In the genomic region with DNA sequence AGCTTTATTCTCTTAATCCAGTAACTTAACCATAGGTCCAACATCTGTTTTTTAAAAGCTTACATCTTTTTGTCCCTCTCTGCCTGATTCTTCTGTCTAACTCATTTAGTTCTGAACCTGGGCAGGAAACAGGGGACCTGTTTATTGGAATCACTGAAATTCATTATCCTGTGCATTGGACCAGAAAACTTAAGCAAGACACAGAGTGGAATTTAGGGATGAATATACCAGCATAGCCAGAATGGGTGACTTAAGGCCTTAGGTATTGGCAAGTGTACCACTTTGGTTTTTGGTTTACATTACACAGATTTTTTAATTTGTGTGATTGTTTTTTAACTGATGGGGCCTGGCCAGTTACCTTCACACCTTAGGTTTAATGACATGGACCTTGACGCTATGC, we compare ENCODE assay signal across 36 cellular contexts.
"Had no signal": no experiment of that assay in that cellular context is flagged by ENCODE, and none has a peak within 500 bp of the region (broad histone marks: within the 10 kb centered on the region; RNA-seq: fewer than 3 reads in every experiment).

No MANE protein-coding gene starts in this region.

- H3K27ac Mint-ChIP-seq: activated B cell treated with CpG ODN at 0.5 μM for 24 hours; activated CD4-positive, alpha-beta memory T cell treated with anti-CD3 and anti-CD28 coated beads for 36 hours; activated naive CD4-positive, alpha-beta T cell treated with anti-CD3 and anti-CD28 coated beads for 36 hours; activated naive CD4-positive, alpha-beta T cell treated with anti-CD3 and anti-CD28 coated beads, Interleukin-2, amount 50 U/mL, for 72 hours; activated T-helper 1 cell treated with anti-CD3 and anti-CD28 coated beads, Interleukin-12 subunit alpha, Interleukin-12 subunit beta, Interleukin-2, Interleukin-4 antibody, amounts not matched to agents 30 ng/mL and 10 ng/mL and 1 ng/mL, durations not matched to agents 14 hours and 24 hours and 36 hours had no signal

- H3K9me3 Mint-ChIP-seq: activated B cell treated with CpG ODN at 0.5 μM for 24 hours; activated CD4-positive, alpha-beta memory T cell treated with anti-CD3 and anti-CD28 coated beads for 36 hours; activated naive CD4-positive, alpha-beta T cell treated with anti-CD3 and anti-CD28 coated beads for 36 hours; activated naive CD4-positive, alpha-beta T cell treated with anti-CD3 and anti-CD28 coated beads, Interleukin-2, amount 50 U/mL, for 72 hours; activated T-cell treated with anti-CD3 and anti-CD28 coated beads, Interleukin-2, amount 50 U/mL, for 4 hours; activated T-helper 1 cell treated with anti-CD3 and anti-CD28 coated beads, Interleukin-12 subunit alpha, Interleukin-12 subunit beta, Interleukin-2, Interleukin-4 antibody, amounts not matched to agents 30 ng/mL and 10 ng/mL and 1 ng/mL, durations not matched to agents 14 hours and 24 hours and 36 hours had no signal

- H3K36me3 Mint-ChIP-seq: activated CD4-positive, alpha-beta memory T cell treated with anti-CD3 and anti-CD28 coated beads for 36 hours; activated naive CD4-positive, alpha-beta T cell treated with anti-CD3 and anti-CD28 coated beads, Interleukin-2, amount 50 U/mL, for 72 hours had no signal

- H3K4me3 ChIP-seq: adrenal gland, body of pancreas, breast epithelium, K562, MG63, Peyer's patch, SJSA1 had no signal

- DNase-seq: activated B cell treated with CpG ODN at 0.5 μM for 24 hours; activated CD4-positive, alpha-beta memory T cell treated with anti-CD3 and anti-CD28 coated beads for 36 hours; activated CD4-positive, alpha-beta T cell treated with anti-CD3 and anti-CD28 coated beads for 4 hours; activated CD4-positive, alpha-beta T cell treated with anti-CD3 and anti-CD28 coated beads, Interleukin-2, amount 50 U/mL, for 1 hour; activated CD4-positive, CD25-positive, alpha-beta regulatory T cell treated with anti-CD3 and anti-CD28 coated beads, Interleukin-2, amount 50 U/mL, for 72 hours; activated CD8-positive, alpha-beta memory T cell treated with anti-CD3 and anti-CD28 coated beads, Interleukin-2, amount 50 U/mL, for 4 hours; activated gamma-delta T cell treated with Interleukin-2 at 50 U/mL for 16 hours; activated naive CD4-positive, alpha-beta T cell treated with anti-CD3 and anti-CD28 coated beads for 36 hours; activated T-cell treated with anti-CD3 and anti-CD28 coated beads for 4 hours; activated T-cell treated with anti-CD3 and anti-CD28 coated beads, Interleukin-2, amount 50 U/mL, for 4 hours; adrenal gland; body of pancreas; IMR-90; MG63; NCI-H1048; NCI-H1105 treated with DMSO at 0.1 percent for 48 hours; NCI-H1436; NCI-H1694 treated with DMSO at 0.1 percent for 48 hours; NCI-H2029; NCI-H345; NCI-H524 treated with DMSO at 0.1 percent for 48 hours; NCI-H748 treated with DMSO at 0.1 percent for 48 hours; NK-92 treated with Interleukin-12 subunit alpha and Interleukin-12 subunit beta, amount 100 ng/mL, for 24 hours; PC-3; Peyer's patch; RPMI8226; SHP77 treated with DMSO at 0.1 percent for 48 hours; SW 1271; T-helper 1 cell; T-helper 2 cell; T-helper 9 cell had no signal

- H3K27me3 ChIP-seq: adrenal gland, body of pancreas, breast epithelium, MG63, Peyer's patch, SJSA1 had no signal

- H3K4me3 Mint-ChIP-seq: activated B cell treated with CpG ODN at 0.5 μM for 24 hours; activated CD4-positive, alpha-beta memory T cell treated with anti-CD3 and anti-CD28 coated beads for 36 hours; activated naive CD4-positive, alpha-beta T cell treated with anti-CD3 and anti-CD28 coated beads for 36 hours; activated T-cell treated with anti-CD3 and anti-CD28 coated beads, Interleukin-2, amount 50 U/mL, for 4 hours; activated T-helper 1 cell treated with anti-CD3 and anti-CD28 coated beads, Interleukin-12 subunit alpha, Interleukin-12 subunit beta, Interleukin-2, Interleukin-4 antibody, amounts not matched to agents 30 ng/mL and 10 ng/mL and 1 ng/mL, durations not matched to agents 14 hours and 24 hours and 36 hours had no signal

- H3K36me3 ChIP-seq: adrenal gland, breast epithelium, MG63, Peyer's patch, SJSA1 had no signal

- H3K27me3 Mint-ChIP-seq: activated B cell treated with CpG ODN at 0.5 μM for 24 hours; activated CD4-positive, alpha-beta memory T cell treated with anti-CD3 and anti-CD28 coated beads for 36 hours had no signal

- H3K4me1 Mint-ChIP-seq: activated B cell treated with CpG ODN at 0.5 μM for 24 hours had no signal
